Comparison of ENCODE assay signal across 23 cellular contexts in the genomic region with DNA sequence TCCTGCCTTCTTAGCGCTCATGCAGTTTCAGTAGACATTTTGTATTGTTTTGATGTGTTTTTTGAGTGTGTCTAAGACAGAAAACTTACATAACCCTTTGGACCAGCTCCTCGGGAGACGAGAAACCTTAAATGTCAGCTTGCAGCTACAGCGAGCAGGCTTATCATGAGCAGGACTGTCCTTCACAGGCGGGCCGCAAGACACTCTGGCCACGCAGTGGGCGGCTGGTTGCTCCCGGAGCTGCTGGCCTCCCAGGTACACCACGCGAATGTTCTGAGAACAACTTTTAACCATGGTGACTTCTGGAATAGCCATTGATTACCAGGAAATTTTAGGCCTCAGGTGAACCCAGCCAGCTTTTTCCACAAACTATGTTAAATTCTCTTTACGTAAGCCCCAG.
"Had no signal": no experiment of that assay in that cellular context is flagged by ENCODE, and none has a peak within 500 bp of the region (broad histone marks: within the 10 kb centered on the region; RNA-seq: fewer than 3 reads in every experiment).

No MANE protein-coding gene starts in this region.

- H3K27me3 ChIP-seq: colonic mucosa, gastrocnemius medialis had no signal

- DNase-seq: colonic mucosa; cortex of kidney; effector CD8-positive, alpha-beta T cell; effector memory CD8-positive, alpha-beta T cell; erythroblast; esophagus squamous epithelium; foreskin fibroblast; foreskin melanocyte; gastrocnemius medialis; glutamatergic neuron; head of caudate nucleus; heart right ventricle; hippocampal formation; left cardiac atrium; left lung; left ventricle myocardium superior; lower lobe of right lung; midbrain; naive thymus-derived CD4-positive, alpha-beta T cell had no signal

- H3K9me3 ChIP-seq: colonic mucosa, gastrocnemius medialis, left lung, lower lobe of right lung had no signal

- H3K4me3 Mint-ChIP-seq: dendritic cell treated with granulocyte-macrophage colony-stimulating factor and Interleukin-4, amounts not matched to agents 40 ng/mL and 50 ng/mL, for 4 days; effector memory CD8-positive, alpha-beta T cell; endodermal cell; naive thymus-derived CD4-positive, alpha-beta T cell had no signal

- H3K4me1 ChIP-seq: colonic mucosa, gastrocnemius medialis had no signal

- ATAC-seq: effector memory CD8-positive, alpha-beta T cell; esophagus mucosa; gastrocnemius medialis; heart right ventricle; left cardiac atrium; left lung; left ventricle myocardium superior; lower lobe of right lung; naive thymus-derived CD4-positive, alpha-beta T cell had no signal

- H3K4me3 ChIP-seq: colonic mucosa, esophagus squamous epithelium, gastrocnemius medialis, heart right ventricle, left lung, lower lobe of right lung had no signal

- H3K27ac ChIP-seq: colonic mucosa, epithelial cell of prostate, esophagus squamous epithelium, gastrocnemius medialis, heart right ventricle, left lung, lower lobe of right lung had no signal

- H3K36me3 ChIP-seq: colonic mucosa, esophagus squamous epithelium, gastrocnemius medialis, heart right ventricle, left lung, lower lobe of right lung had no signal

- H3K27ac Mint-ChIP-seq: dendritic cell treated with granulocyte-macrophage colony-stimulating factor and Interleukin-4, amounts not matched to agents 40 ng/mL and 50 ng/mL, for 4 days; effector memory CD8-positive, alpha-beta T cell; endodermal cell; naive thymus-derived CD4-positive, alpha-beta T cell had no signal

- H3K9me3 Mint-ChIP-seq: effector memory CD8-positive, alpha-beta T cell; endodermal cell had no signal
